8 cellular contexts compared by ENCODE assay signal in genomic region chr3:185152433-185153169, GRCh38. TPM values are rescaled to one million over a fixed set of nuclear protein-coding genes. Genes with fewer than 3 reads are reported as not detected.
DNase-seq lines count a peak whose midpoint lies in the region; ATAC-seq and TF ChIP-seq lines count a peak whose summit lies in the region.

TSS of gene C3orf70 (minus strand) at chr3:185153060. CDS start at chr3:185152823, 237 bp downstream.

- peaks cover 0 to 36% (median 18%) of the 10 kb centered on the region in 6 donors for H3K4me1 ChIP-seq in spleen

- H3K27ac ChIP-seq in coronary artery: peak within 1 kb of the TSS; percentile 87 to 97
- peak within 1 kb of the TSS; percentile 29 to 89 (median 82) for H3K27ac ChIP-seq in spleen

- DNase-seq in NOMO-1 (lab: John Stamatoyannopoulos, UW; ENCODE audit: unreplicated experiment in 2 of 2) (peak; percentile 24 to 57), NOMO-1 treated with dmso at 0.1 percent for 144 hours (lab: John Stamatoyannopoulos, UW; ENCODE audit: unreplicated experiment) (no peak), SK-N-DZ (ENCODE audit: low spot score) (peak; percentile 50), coronary artery (ENCODE audit: low spot score) (no peak), kidney tubule cell (ENCODE audit: low spot score) (peak; percentile 23), spleen (peak; percentile 85)

- H3K36me3 ChIP-seq in spleen: no peaks in the 10 kb centered on the region

- ATAC-seq in HG03442 (IDR thresholded peaks at IDR 0.05; ENCODE audit: unreplicated experiment): peak; percentile 43
- ATAC-seq in HG02571 (IDR thresholded peaks at IDR 0.05; ENCODE audit: unreplicated experiment): no peak

- WGBS in spleen, 5 donors: 0 to 2% (median 1%) methylated on average over 39 to 110 of the region's 110 CpGs

- intact Hi-C loops in spleen (cut with DNase I; ENCODE audit: low total_unique reads): no loop called here

- H3K4me3 ChIP-seq in coronary artery (peak within 1 kb of the TSS; percentile 91), spleen (peak within 1 kb of the TSS; percentile 51 to 79 (median 60))

- H3K9me3 ChIP-seq in spleen: no peaks in the 10 kb centered on the region

- TF ChIP-seq CTCF in coronary artery (IDR thresholded peaks at IDR 0.05) (no peak), spleen (IDR thresholded peaks at IDR 0.05 in 8 of 11, conservative IDR thresholded peaks at IDR 0.05 in 3 of 11) (no peak)

- H3K27me3 ChIP-seq in spleen (replicated peaks in 1 of 7): peaks cover 4 to 91% (median 26%) of the 10 kb centered on the region in 7 donors

- no peak for TF ChIP-seq POLR2A in spleen (IDR thresholded peaks at IDR 0.05)

RNA-seq across cellular contexts. Expression of gene C3orf70, which starts in this region (rescaled TPM):
- polyA plus RNA-seq in SK-N-DZ (2014; cell fraction: cytosol; rRNA removed): 0.14 and 0.23 TPM in 2 replicates
- polyA plus RNA-seq in SK-N-DZ (2014; cell fraction: nucleus; rRNA removed): 0.02 and 0.10 TPM in 2 replicates
- 1 to 10 TPM; 2.7 to 9.9 (median 7.2) TPM for total RNA-seq in spleen
- 1 to 10 TPM in 1 of 3 donors, under 1 TPM in 2; 0.41 to 2.5 (median 0.49) TPM for polyA plus RNA-seq in spleen

Comparison
In these comparisons a context has a peak if more than half of its experiments do, and no peak if none do; other contexts are left out.
1. DNase-seq: peak in NOMO-1 (2 of 2), SK-N-DZ (single experiment), kidney tubule cell (single experiment) and spleen (single experiment); none in NOMO-1 treated with dmso at 0.1 percent for 144 hours (single experiment) and coronary artery (single experiment).